8 cellular contexts compared by ENCODE assay signal in genomic region chr21:31731802-31732537, GRCh38. TPM values are rescaled to one million over a fixed set of nuclear protein-coding genes. Genes with fewer than 3 reads are reported as not detected.
DNase-seq lines count a peak whose midpoint lies in the region; ATAC-seq and TF ChIP-seq lines count a peak whose summit lies in the region.

Gene SCAF4 (minus strand): TSS chr21:31732118. CDS start chr21:31731692, 426 bp downstream.

- peak; percentile 84 for ATAC-seq in GM18909 (IDR thresholded peaks at IDR 0.05; ENCODE audit: poor library complexity, unreplicated experiment)
- peak; percentile 74 for ATAC-seq in HG03139 (IDR thresholded peaks at IDR 0.05; ENCODE audit: unreplicated experiment)
- peak; percentile 83 for ATAC-seq in WTC11

- H3K4me1 Mint-ChIP-seq in WTC11 = peaks cover 2% of the 10 kb centered on the region; the same call in 1 of the 2 replicates

- no peaks in the 10 kb centered on the region for H3K9me3 Mint-ChIP-seq in WTC11

- no peak for DNase-seq in AG09309 (ENCODE audit: low read depth)
- peak; percentile 91 for DNase-seq in NCI-H2196 (lab: John Stamatoyannopoulos, UW; ENCODE audit: unreplicated experiment)
- DNase-seq in WTC11 (ENCODE audit: low spot score) = peak; percentile 84
- DNase-seq in caudate nucleus (lab: John Stamatoyannopoulos, UW) = peak in 60 of 61 donors; percentile 50 to 94 (median 86)
- peak; percentile 89 for DNase-seq in iris pigment epithelial cell (ENCODE audit: low read depth)
- DNase-seq in stimulated activated CD4-positive, alpha-beta T cell treated with anti-CD3 and anti-CD28 coated beads, Interleukin-12 subunit alpha, Interleukin-12 subunit beta, amount 100 ng/mL, for 24 hours (ENCODE audit: low read depth in 2 of 2) = peak; percentile 73 to 74

- no peak within 1 kb of the TSS; the same call in 1 of the 2 replicates for H3K4me3 Mint-ChIP-seq in WTC11

- peaks cover 4% of the 10 kb centered on the region; the same call in 1 of the 2 replicates for H3K36me3 Mint-ChIP-seq in WTC11

- no peak for TF ChIP-seq CTCF in AG09309 (IDR thresholded peaks at IDR 0.05; ENCODE audit: control insufficient read depth, insufficient read depth, low read depth, low read length, missing control alignments)
- no peak for TF ChIP-seq CTCF in WTC11 (IDR thresholded peaks at IDR 0.05)

- peak within 1 kb of the TSS; percentile 96 for H3K27ac ChIP-seq in caudate nucleus (ENCODE audit: low read depth, low read length)

- H3K27me3 Mint-ChIP-seq in WTC11 (ENCODE audit: low read depth) = no peaks in the 10 kb centered on the region; the same call in 1 of the 2 replicates

- POLR2A ChIA-PET in WTC11 (lab: Charles Lee) = interaction anchor here (0.5 kb wide), 1 partner anchor 179 kb away, joined by 7 read pairs; no protein-coding TSS in a partner anchor

- H3K4me3 ChIP-seq in AG09309 (ENCODE audit: control insufficient read depth, low read depth, low read length) = peak within 1 kb of the TSS; percentile 71

- peak within 1 kb of the TSS; percentile 92 for H3K27ac Mint-ChIP-seq in WTC11

- CTCF ChIA-PET in WTC11 (lab: Charles Lee) = interaction anchor here (1.6 kb wide), 1 partner anchor 134 kb away, joined by 4 read pairs; no protein-coding TSS in a partner anchor

TF ChIP-seq in WTC11, 78 proteins besides CTCF, POLR2A, EP300 and RAD21 (continues in another document):
- TF ChIP-seq CDX4 (CRISPR knock-in tag; IDR thresholded peaks at IDR 0.05; ENCODE audit: borderline replicate concordance) (no peak), KAT7 (CRISPR knock-in tag; IDR thresholded peaks at IDR 0.05; ENCODE audit: borderline replicate concordance) (no peak), JUN (CRISPR knock-in tag; IDR thresholded peaks at IDR 0.05) (peak; percentile 83; the same call in 1 of the 2 replicates), ZNF532 (CRISPR knock-in tag; IDR thresholded peaks at IDR 0.05; ENCODE audit: borderline replicate concordance) (no peak), CREM (CRISPR knock-in tag; IDR thresholded peaks at IDR 0.05) (no peak), GABPB1 (CRISPR knock-in tag; IDR thresholded peaks at IDR 0.05) (no peak), HMGXB4 (CRISPR knock-in tag; IDR thresholded peaks at IDR 0.05) (peak; percentile 55; the same call in 1 of the 2 replicates), NR3C1 (CRISPR knock-in tag; conservative IDR thresholded peaks at IDR 0.05; ENCODE audit: low read depth) (no peak), ZNF121 (CRISPR knock-in tag; IDR thresholded peaks at IDR 0.05) (no peak), AFF4 (CRISPR knock-in tag; IDR thresholded peaks at IDR 0.05; ENCODE audit: borderline replicate concordance) (no peak), STAT6 (CRISPR knock-in tag; conservative IDR thresholded peaks at IDR 0.05; ENCODE audit: low read depth) (no peak), NFE2L1 (CRISPR knock-in tag; IDR thresholded peaks at IDR 0.05) (no peak), ZNF396 (CRISPR knock-in tag; IDR thresholded peaks at IDR 0.05; ENCODE audit: borderline replicate concordance) (no peak), EMX1 (CRISPR knock-in tag; IDR thresholded peaks at IDR 0.05) (no peak)

RNA-seq across cellular contexts. Expression of gene SCAF4, which starts in this region (rescaled TPM):
- 54.0 to 55.9 TPM (median 55.2 TPM) in 3 replicates for total RNA-seq in WTC11 (2021)
